ENCODE assay signal across 21 cellular contexts in genomic region chr6:43911354-43911624, GRCh38.
DNase-seq lines count a peak whose midpoint lies in the region; ATAC-seq, FAIRE-seq and TF ChIP-seq lines count a peak whose summit lies in the region.
"Had no signal": no experiment of that assay in that cellular context is flagged by ENCODE, and none has a peak within 500 bp of the region (broad histone marks: within the 10 kb centered on the region; RNA-seq: fewer than 3 reads in every experiment).

No MANE protein-coding gene starts in this region.

- peak overlapping the region; percentile 49 for H2AFZ ChIP-seq in IMR-90 (replicated peaks; ENCODE audit: low read length, poor library complexity)
- H2AFZ ChIP-seq in trophoblast cell (ENCODE audit: insufficient read depth, low read length, poor library complexity) = no peak overlapping the region

- FAIRE-seq in GM12891 (lab: Jason Lieb, UNC) = no peak
- FAIRE-seq: GM12878 had no signal

- H2BK20ac ChIP-seq in IMR-90 (ENCODE audit: low read depth, low read length) = peak overlapping the region; percentile 91

- BruUV-seq in IMR-90 (replicated peaks; lab: Mats Ljungman, UMichigan) = no TSS peak

- H2BK120ac ChIP-seq in IMR-90 (ENCODE audit: low read depth, low read length) = peak overlapping the region; percentile 89
- H2BK120ac ChIP-seq in trophoblast cell (ENCODE audit: insufficient read depth, low read length, poor library complexity) = no peak overlapping the region

- intact Hi-C loops in IMR-90 (cut with micrococcal nuclease) = no loop called here

- H2AK9ac ChIP-seq in IMR-90 (replicated peaks; ENCODE audit: low read depth, low read length, poor library complexity) = peak overlapping the region; percentile 85

- H3K79me1 ChIP-seq in IMR-90 (ENCODE audit: low read depth in 1 of 2, low read length in 2 of 2) = no peaks in the 10 kb centered on the region
- no peaks in the 10 kb centered on the region for H3K79me1 ChIP-seq in trophoblast cell (ENCODE audit: low read length)

- ATAC-seq in IMR-90 (ENCODE audit: low read depth) = no peak
- ATAC-seq: GM12878, HCT116, T-cell had no signal

- 58% methylated on average over 4 of the region's 4 CpGs; no CpG with 5 or more reads in 1 of the 2 experiments for WGBS in IMR-90 (ENCODE audit: extremely low coverage in 2 of 2, insufficient read length in 1 of 2), 2 experiments
- no CpG with 5 or more reads among the region's 4 CpGs for WGBS in trophoblast cell (ENCODE audit: extremely low coverage, insufficient coverage, insufficient read length)

- H3K36me3 Mint-ChIP-seq in osteocyte (ENCODE audit: unreplicated experiment) = no peaks in the 10 kb centered on the region
- H3K36me3 Mint-ChIP-seq: IgD-negative memory B cell, T-cell had no signal

- H4K5ac ChIP-seq in IMR-90 (ENCODE audit: low read depth, low read length) = peak overlapping the region; percentile 35

- H4K8ac ChIP-seq in IMR-90 (ENCODE audit: low read depth in 2 of 2, low read length in 2 of 2) (peak overlapping the region; percentile 31 to 87; a peak in 3 of 4 replicates), trophoblast cell (ENCODE audit: low read depth, low read length) (no peak overlapping the region)

- peak overlapping the region; percentile 97 for H4K91ac ChIP-seq in IMR-90 (ENCODE audit: insufficient read depth, low read depth, low read length)
- H4K91ac ChIP-seq in trophoblast cell (ENCODE audit: low read depth, low read length) = no peak overlapping the region

- no peak overlapping the region for H3K4me3 ChIP-seq in IMR-90 (ENCODE audit: insufficient read depth, low read depth, low read length)
- no peak overlapping the region for H3K4me3 ChIP-seq in choroid plexus epithelial cell (ENCODE audit: low read depth, low read length)
- H3K4me3 ChIP-seq in trophoblast cell (ENCODE audit: low read depth, low read length) = no peak overlapping the region
- H3K4me3 ChIP-seq: adrenal gland, cardiac muscle cell, esophagus muscularis mucosa, GM12878 had no signal

- H2BK12ac ChIP-seq in trophoblast cell (ENCODE audit: low read length) = no peak overlapping the region

- H2AK5ac ChIP-seq in IMR-90 (ENCODE audit: low read depth, low read length) (peak overlapping the region; percentile 57; the same call in 1 of the 2 replicates), trophoblast cell (ENCODE audit: low read length) (no peak overlapping the region)

- H3K23ac ChIP-seq in IMR-90 (ENCODE audit: low read depth, low read length) = peak overlapping the region; percentile 84; the same call in 1 of the 2 replicates
- H3K23ac ChIP-seq in trophoblast cell (ENCODE audit: low read length) = no peak overlapping the region

- no peaks in the 10 kb centered on the region for H3K27me3 Mint-ChIP-seq in osteocyte (ENCODE audit: unreplicated experiment)
- H3K27me3 Mint-ChIP-seq: IgD-negative memory B cell had no signal

- POLR2A ChIA-PET in IMR-90 (lab: Charles Lee; ENCODE audit: unreplicated experiment) = no interaction called here

- no peaks in the 10 kb centered on the region for H3K9me3 Mint-ChIP-seq in osteocyte (ENCODE audit: unreplicated experiment)
- H3K9me3 Mint-ChIP-seq: activated CD4-positive, alpha-beta T cell treated with anti-CD3 and anti-CD28 coated beads, Interleukin-2, amount 10 ng/mL, durations not matched to agents 24 days and 14 days; IgD-negative memory B cell; T-cell had no signal

- TF ChIP-seq POLR2A in IMR-90 (IDR thresholded peaks at IDR 0.05; ENCODE audit: low read depth, low read length) (no peak), GM12891 (IDR thresholded peaks at IDR 0.05; ENCODE audit: low read depth, low read length) (no peak)

- DNase-seq in IMR-90 (peak; percentile 16), choroid plexus epithelial cell (ENCODE audit: low read depth) (peak; percentile 23), osteocyte (ENCODE audit: extremely low spot score, unreplicated experiment) (no peak), COLO829 (ENCODE audit: low spot score) (no peak), GM12891 (ENCODE audit: insufficient read length, low spot score) (no peak), trophoblast cell (no peak), KBM-7 (no peak)
- DNase-seq: activated CD4-positive, alpha-beta T cell treated with anti-CD3 and anti-CD28 coated beads, Interleukin-2, amount 10 ng/mL, durations not matched to agents 24 days and 14 days; activated gamma-delta T cell; adrenal gland; NCI-H2029 treated with DMSO at 0.1 percent for 48 hours; nucleus accumbens; retina; Right ventricle myocardium superior; T-cell had no signal

- H3K4ac ChIP-seq in IMR-90 (ENCODE audit: low read depth, low read length) (peak overlapping the region; percentile 97), trophoblast cell (ENCODE audit: low read depth, low read length) (no peak overlapping the region)

- H3K4me3 Mint-ChIP-seq in osteocyte (ENCODE audit: unreplicated experiment) = no peak overlapping the region
- H3K4me3 Mint-ChIP-seq: activated CD4-positive, alpha-beta T cell treated with anti-CD3 and anti-CD28 coated beads, Interleukin-2, amount 10 ng/mL, durations not matched to agents 24 days and 14 days; IgD-negative memory B cell; T-cell had no signal

- peak overlapping the region; percentile 53; the same call in 1 of the 2 replicates for H3K18ac ChIP-seq in IMR-90 (ENCODE audit: low read depth, low read length)
- H3K18ac ChIP-seq in trophoblast cell (ENCODE audit: low read length) = no peak overlapping the region

- H3K27ac ChIP-seq in C4-2B (peak overlapping the region; percentile 3; the same call in 1 of the 2 replicates), IMR-90 (ENCODE audit: insufficient read depth, low read length) (peak overlapping the region; percentile 34; the same call in 1 of the 2 replicates), trophoblast cell (ENCODE audit: low read depth, low read length) (no peak overlapping the region)
- H3K27ac ChIP-seq: adrenal gland, cardiac muscle cell, esophagus muscularis mucosa had no signal

- H3K9me3 ChIP-seq in IMR-90 (ENCODE audit: control insufficient read depth, insufficient read depth, low read length) (no peaks in the 10 kb centered on the region), trophoblast cell (ENCODE audit: insufficient read depth, low read depth, low read length) (no peaks in the 10 kb centered on the region)
- H3K9me3 ChIP-seq: adrenal gland, esophagus muscularis mucosa had no signal

- H3K9ac ChIP-seq in IMR-90 (ENCODE audit: low read depth, low read length) (peak overlapping the region; percentile 5), trophoblast cell (ENCODE audit: low read length) (no peak overlapping the region)

- no peak for TF ChIP-seq CTCF in C4-2B (conservative IDR thresholded peaks at IDR 0.05)
- no peak for TF ChIP-seq CTCF in IMR-90 (conservative IDR thresholded peaks at IDR 0.05; ENCODE audit: low read depth, low read length)
- no peak for TF ChIP-seq CTCF in choroid plexus epithelial cell (conservative IDR thresholded peaks at IDR 0.05; ENCODE audit: low read depth, low read length)
- TF ChIP-seq CTCF in osteocyte (IDR thresholded peaks at IDR 0.05) = no peak

- dilution Hi-C loops in IMR-90 (cut with HindIII; ENCODE audit: low sequenced_read_pairs, unreplicated experiment) = no loop called here

- no peak for TF ChIP-seq RAD21 in IMR-90 (IDR thresholded peaks at IDR 0.05; ENCODE audit: low read length)

- H2BK15ac ChIP-seq in IMR-90 (ENCODE audit: low read depth, low read length) = peak overlapping the region; percentile 77; the same call in 2 of the 3 replicates

- peak overlapping the region; percentile 19 for H3K27ac Mint-ChIP-seq in osteocyte (ENCODE audit: unreplicated experiment)
- H3K27ac Mint-ChIP-seq: activated CD4-positive, alpha-beta T cell treated with anti-CD3 and anti-CD28 coated beads, Interleukin-2, amount 10 ng/mL, durations not matched to agents 24 days and 14 days; IgD-negative memory B cell; T-cell had no signal

- H3K36me3 ChIP-seq in IMR-90 (ENCODE audit: control insufficient read depth, insufficient read depth, low read length) (no peaks in the 10 kb centered on the region), trophoblast cell (ENCODE audit: control insufficient read depth in 1 of 2, insufficient read depth in 2 of 2, low read length in 2 of 2) (no peaks in the 10 kb centered on the region)
- H3K36me3 ChIP-seq: adrenal gland, cardiac muscle cell, esophagus muscularis mucosa had no signal

- in situ Hi-C loops in IMR-90 (cut with MboI; ENCODE audit: low sequenced_read_pairs) (no loop called here), KBM-7 (cut with MboI; ENCODE audit: low pct_unique_long_range_greater_than_20kb, low sequenced_read_pairs) (no loop called here)

- H3K4me2 ChIP-seq in IMR-90 (ENCODE audit: low read depth, low read length) (no peak overlapping the region; the same call in 1 of the 2 replicates), trophoblast cell (ENCODE audit: low read length) (no peak overlapping the region)

- CTCF ChIA-PET in IMR-90 (lab: Yijun Ruan, JAX) = no interaction called here

- peaks cover 12% of the 10 kb centered on the region for H3K4me1 Mint-ChIP-seq in osteocyte (ENCODE audit: unreplicated experiment)
- H3K4me1 Mint-ChIP-seq: activated CD4-positive, alpha-beta T cell treated with anti-CD3 and anti-CD28 coated beads, Interleukin-2, amount 10 ng/mL, durations not matched to agents 24 days and 14 days; IgD-negative memory B cell; T-cell had no signal

- peaks cover 7% of the 10 kb centered on the region; the same call in 1 of the 2 replicates for H3K9me1 ChIP-seq in IMR-90 (ENCODE audit: insufficient read depth, low read length)

- H3K56ac ChIP-seq in IMR-90 (ENCODE audit: extremely low read depth, insufficient read depth, low read length) = peak overlapping the region; percentile 33; the same call in 1 of the 2 replicates

- H3K4me1 ChIP-seq in IMR-90 (ENCODE audit: control insufficient read depth, insufficient read depth, low read length) = peaks cover 16% of the 10 kb centered on the region
- H3K4me1 ChIP-seq in trophoblast cell (ENCODE audit: control insufficient read depth in 1 of 2, insufficient read depth in 2 of 2, low read length in 2 of 2) = no peaks in the 10 kb centered on the region
- H3K4me1 ChIP-seq: esophagus muscularis mucosa had no signal

- no peaks in the 10 kb centered on the region for H3K79me2 ChIP-seq in trophoblast cell (ENCODE audit: control insufficient read depth, insufficient read depth, low read length, poor library complexity)

- H2BK5ac ChIP-seq in IMR-90 (ENCODE audit: low read depth, low read length, poor library complexity, severe bottlenecking) = no peak overlapping the region
- no peak overlapping the region for H2BK5ac ChIP-seq in trophoblast cell (ENCODE audit: low read depth, low read length, poor library complexity)

- no peak overlapping the region for H4K12ac ChIP-seq in trophoblast cell (ENCODE audit: low read depth, low read length)

- peak overlapping the region; percentile 93 for H3K14ac ChIP-seq in IMR-90 (replicated peaks; ENCODE audit: low read depth, low read length)
- H3K14ac ChIP-seq in trophoblast cell (ENCODE audit: low read length) = no peak overlapping the region

- H3K27me3 ChIP-seq in IMR-90 (ENCODE audit: control insufficient read depth, insufficient read depth, low read length) (peaks cover 3% of the 10 kb centered on the region; the same call in 1 of the 2 replicates), trophoblast cell (ENCODE audit: insufficient read depth, low read length) (no peaks in the 10 kb centered on the region)
- H3K27me3 ChIP-seq: adrenal gland, cardiac muscle cell, esophagus muscularis mucosa had no signal

- no peaks in the 10 kb centered on the region for H4K20me1 ChIP-seq in IMR-90 (ENCODE audit: insufficient read depth, low read length)

TF ChIP-seq in GM12891, 5 proteins besides CTCF, POLR2A, EP300 and RAD21 (continues in another document):
- no peak for TF ChIP-seq PAX5 (IDR thresholded peaks at IDR 0.05; ENCODE audit: insufficient read depth, low read length, severe bottlenecking)

Comparison
In these comparisons a context has a peak if more than half of its experiments do, and no peak if none do; other contexts are left out.
1. DNase-seq: peak in IMR-90 (single experiment) and choroid plexus epithelial cell (single experiment); none in osteocyte (single experiment), COLO829 (single experiment), GM12891 (single experiment), trophoblast cell (0 of 2) and KBM-7 (single experiment).